3 cellular contexts compared by ENCODE assay signal in the genomic region with DNA sequence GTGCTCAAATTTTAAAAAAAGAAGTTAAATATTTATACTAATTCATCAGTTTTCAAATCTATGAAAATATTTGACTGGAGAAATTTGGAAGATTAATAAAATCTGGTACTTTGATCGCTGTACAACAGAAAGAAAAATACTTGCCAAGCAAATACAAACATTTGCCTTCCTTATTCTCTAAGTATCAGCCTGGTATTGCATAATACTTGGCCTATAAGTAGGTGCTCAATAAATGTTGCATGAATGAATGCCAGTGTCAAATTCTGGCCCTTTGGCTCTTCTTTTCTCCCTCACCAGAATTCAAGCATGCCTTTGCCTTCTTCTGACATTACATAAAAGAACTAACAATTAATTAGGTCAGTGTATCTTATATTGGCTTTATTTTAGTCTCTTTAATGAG.
A peak's percentile ranks its signal among the peaks of the same experiment; 100 is the strongest.
TF ChIP-seq lines count a peak whose summit lies in the region.

No MANE protein-coding gene starts in this region.

TF ChIP-seq in HepG2, 621 proteins besides CTCF, POLR2A, EP300 and RAD21:
- TF ChIP-seq SP2 (CRISPR knock-in tag; IDR thresholded peaks at IDR 0.05) (no peak), ZNF563 (CRISPR knock-in tag; IDR thresholded peaks at IDR 0.05) (no peak), CBX1 (IDR thresholded peaks at IDR 0.05; ENCODE audit: low read depth) (no peak), CEBPB (IDR thresholded peaks at IDR 0.05; ENCODE audit: borderline replicate concordance, low read depth, low read length) (peak; percentile 60; the same call in 1 of the 2 replicates)
- TF ChIP-seq, protein P1, sequence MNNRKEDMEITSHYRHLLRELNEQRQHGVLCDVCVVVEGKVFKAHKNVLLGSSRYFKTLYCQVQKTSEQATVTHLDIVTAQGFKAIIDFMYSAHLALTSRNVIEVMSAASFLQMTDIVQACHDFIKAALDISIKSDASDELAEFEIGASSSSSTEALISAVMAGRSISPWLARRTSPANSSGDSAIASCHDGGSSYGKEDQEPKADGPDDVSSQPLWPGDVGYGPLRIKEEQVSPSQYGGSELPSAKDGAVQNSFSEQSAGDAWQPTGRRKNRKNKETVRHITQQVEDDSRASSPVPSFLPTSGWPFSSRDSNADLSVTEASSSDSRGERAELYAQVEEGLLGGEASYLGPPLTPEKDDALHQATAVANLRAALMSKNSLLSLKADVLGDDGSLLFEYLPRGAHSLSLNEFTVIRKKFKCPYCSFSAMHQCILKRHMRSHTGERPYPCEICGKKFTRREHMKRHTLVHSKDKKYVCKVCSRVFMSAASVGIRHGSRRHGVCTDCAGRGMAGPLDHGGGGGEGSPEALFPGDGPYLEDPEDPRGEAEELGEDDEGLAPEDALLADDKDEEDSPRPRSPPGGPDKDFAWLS (CRISPR knock-in tag; IDR thresholded peaks at IDR 0.05; ENCODE audit: borderline replicate concordance) = no peak
TF ChIP-seq in HepG2: peak in this region for 1.

TF ChIP-seq in IMR-90, 13 proteins besides CTCF, POLR2A, EP300 and RAD21:
- TF ChIP-seq RCOR1 (IDR thresholded peaks at IDR 0.05; ENCODE audit: insufficient replicate concordance, low read length) (no peak), MXI1 (IDR thresholded peaks at IDR 0.05; ENCODE audit: borderline replicate concordance, low read depth, low read length) (no peak), FOS (IDR thresholded peaks at IDR 0.05; ENCODE audit: low read depth, low read length) (no peak), CEBPB (IDR thresholded peaks at IDR 0.05; ENCODE audit: low read depth, low read length) (peak; percentile 50; the same call in 1 of the 2 replicates)

TF ChIP-seq in H1, 55 proteins besides CTCF, POLR2A, EP300 and RAD21:
- TF ChIP-seq, protein P2, sequence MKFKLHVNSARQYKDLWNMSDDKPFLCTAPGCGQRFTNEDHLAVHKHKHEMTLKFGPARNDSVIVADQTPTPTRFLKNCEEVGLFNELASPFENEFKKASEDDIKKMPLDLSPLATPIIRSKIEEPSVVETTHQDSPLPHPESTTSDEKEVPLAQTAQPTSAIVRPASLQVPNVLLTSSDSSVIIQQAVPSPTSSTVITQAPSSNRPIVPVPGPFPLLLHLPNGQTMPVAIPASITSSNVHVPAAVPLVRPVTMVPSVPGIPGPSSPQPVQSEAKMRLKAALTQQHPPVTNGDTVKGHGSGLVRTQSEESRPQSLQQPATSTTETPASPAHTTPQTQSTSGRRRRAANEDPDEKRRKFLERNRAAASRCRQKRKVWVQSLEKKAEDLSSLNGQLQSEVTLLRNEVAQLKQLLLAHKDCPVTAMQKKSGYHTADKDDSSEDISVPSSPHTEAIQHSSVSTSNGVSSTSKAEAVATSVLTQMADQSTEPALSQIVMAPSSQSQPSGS (IDR thresholded peaks at IDR 0.05; ENCODE audit: low read length) = no peak
- TF ChIP-seq CEBPB (IDR thresholded peaks at IDR 0.05; ENCODE audit: low read depth, low read length) = peak; percentile 66
TF ChIP-seq in H1: peak in this region for 1.
